ENCODE assay signal across 1 cellular context in genomic region chr16:85208643-85209520, GRCh38.
TF ChIP-seq lines count a peak whose summit lies in the region.

No MANE protein-coding gene starts in this region.

TF ChIP-seq in K562, 482 proteins besides CTCF, POLR2A, EP300 and RAD21 (continued from another document):
- TF ChIP-seq RERE (CRISPR knock-in tag; IDR thresholded peaks at IDR 0.05; ENCODE audit: borderline replicate concordance), result no peak
- no peak for TF ChIP-seq TAL1 (IDR thresholded peaks at IDR 0.05)
- no peak for TF ChIP-seq EWSR1 (IDR thresholded peaks at IDR 0.05; ENCODE audit: borderline replicate concordance, low read depth, partially characterized antibody)
- TF ChIP-seq ZBTB33 (CRISPR knock-in tag; IDR thresholded peaks at IDR 0.05), result peak; percentile 81; the same call in 1 of the 2 replicates
- TF ChIP-seq KDM1A (IDR thresholded peaks at IDR 0.05), result peak; percentile 33 to 82; a peak in 3 of 4 replicates
- TF ChIP-seq MCM5 (IDR thresholded peaks at IDR 0.05; ENCODE audit: low read depth), result no peak
- TF ChIP-seq BCL6 (CRISPR knock-in tag; IDR thresholded peaks at IDR 0.05), result no peak
- 0 out of 2 replicates have a peak, but pooled peaks have one; percentile 19 for TF ChIP-seq HMGXB4 (CRISPR knock-in tag; IDR thresholded peaks at IDR 0.05)
- no peak for TF ChIP-seq ZMIZ1 (IDR thresholded peaks at IDR 0.05; ENCODE audit: low read depth in 2 of 2, low read length in 2 of 2)
- no peak for TF ChIP-seq ZBTB17 (CRISPR knock-in tag; IDR thresholded peaks at IDR 0.05)
- TF ChIP-seq ZNF79 (CRISPR knock-in tag; IDR thresholded peaks at IDR 0.05; ENCODE audit: low read depth), result no peak
